Comparison of ENCODE assay signal across 8 cellular contexts in genomic region chr1:65792671-65793358, GRCh38. TPM values are rescaled to one million over a fixed set of nuclear protein-coding genes. Genes with fewer than 3 reads are reported as not detected.
A peak's percentile ranks its signal among the peaks of the same experiment; 100 is the strongest.
DNase-seq lines count a peak whose midpoint lies in the region; ATAC-seq, FAIRE-seq and TF ChIP-seq lines count a peak whose summit lies in the region.

PDE4B (plus strand) TSS chr1:65792895.

- peaks cover 8% of the 10 kb centered on the region; the same call in 1 of the 2 replicates for H3K9me3 ChIP-seq in SK-N-SH

- peaks cover 65% of the 10 kb centered on the region for H3K27me3 Mint-ChIP-seq in activated CD4-positive, alpha-beta T cell treated with anti-CD3 and anti-CD28 coated beads, Interleukin-2, amount 10 ng/mL, durations not matched to agents 7 days and 5 days

- H3K36me3 Mint-ChIP-seq in activated CD4-positive, alpha-beta T cell treated with anti-CD3 and anti-CD28 coated beads, Interleukin-2, amount 10 ng/mL, durations not matched to agents 7 days and 5 days (ENCODE audit: low read depth) = no peaks in the 10 kb centered on the region

- H3K4me1 Mint-ChIP-seq in activated CD4-positive, alpha-beta T cell treated with anti-CD3 and anti-CD28 coated beads, Interleukin-2, amount 10 ng/mL, durations not matched to agents 7 days and 5 days = peaks cover 1% of the 10 kb centered on the region

- no peak within 1 kb of the TSS for H3K4me3 Mint-ChIP-seq in activated CD4-positive, alpha-beta T cell treated with anti-CD3 and anti-CD28 coated beads, Interleukin-2, amount 10 ng/mL, durations not matched to agents 7 days and 5 days

- H3K27ac ChIP-seq in SK-N-SH (ENCODE audit: low read depth in 2 of 2, low read length in 1 of 2) = no peak within 1 kb of the TSS

- no peak for TF ChIP-seq EP300 in SK-N-SH (IDR thresholded peaks at IDR 0.05; ENCODE audit: borderline replicate concordance in 1 of 2, low read depth in 1 of 2, low read length in 1 of 2)

- H3K4me1 ChIP-seq in SK-N-SH (ENCODE audit: control insufficient read depth in 1 of 2, insufficient read depth in 2 of 2, low read depth in 1 of 2, low read length in 1 of 2) = peaks cover 0 to 14% of the 10 kb centered on the region in 2 experiments; a peak in 1 of 4 replicates

- CTCF ChIA-PET in activated CD4-positive, alpha-beta T cell treated with anti-CD3 and anti-CD28 coated beads, Interleukin-2, amount 10 ng/mL, durations not matched to agents 7 days and 5 days (lab: Charles Lee) = no interaction called here
- CTCF ChIA-PET in SK-N-SH (lab: Yijun Ruan, JAX) = interaction anchor here (1.3 to 1.8 kb wide), 2 partner anchors 105 to 731 kb away, joined by 3 to 5 read pairs; no protein-coding TSS in a partner anchor

- intact Hi-C loops in posterior cingulate gyrus (cut with DNase I) = no loop called here

- POLR2A ChIA-PET in activated CD4-positive, alpha-beta T cell treated with anti-CD3 and anti-CD28 coated beads, Interleukin-2, amount 10 ng/mL, durations not matched to agents 7 days and 5 days (lab: Charles Lee) = no interaction called here
- POLR2A ChIA-PET in SK-N-SH (lab: Yijun Ruan, JAX) = no interaction called here

- no peak for TF ChIP-seq RAD21 in SK-N-SH (IDR thresholded peaks at IDR 0.05; ENCODE audit: low read length)

- peak within 1 kb of the TSS; percentile 96 for H3K4me2 ChIP-seq in SK-N-SH

- no peaks in the 10 kb centered on the region for H3K79me2 ChIP-seq in SK-N-SH (ENCODE audit: insufficient read depth)

- no peaks in the 10 kb centered on the region for H3K36me3 ChIP-seq in SK-N-SH (replicated peaks in 1 of 2; ENCODE audit: control insufficient read depth in 1 of 2, insufficient read depth in 2 of 2, low read length in 1 of 2)

- H4K20me1 ChIP-seq in SK-N-SH (ENCODE audit: insufficient read depth) = no peaks in the 10 kb centered on the region

- H3K27ac Mint-ChIP-seq in activated CD4-positive, alpha-beta T cell treated with anti-CD3 and anti-CD28 coated beads, Interleukin-2, amount 10 ng/mL, durations not matched to agents 7 days and 5 days = no peak within 1 kb of the TSS

- peak within 1 kb of the TSS; percentile 42; the same call in 1 of the 2 replicates for H3K9ac ChIP-seq in SK-N-SH

- no peaks in the 10 kb centered on the region for H3K27me3 ChIP-seq in SK-N-SH (ENCODE audit: insufficient read depth)

- no peaks in the 10 kb centered on the region for H3K9me2 ChIP-seq in SK-N-SH

- 0% methylated on average over 15 of the region's 67 CpGs for WGBS in SK-N-SH (ENCODE audit: low lambda C conversion rate)

- H3K9me3 Mint-ChIP-seq in activated CD4-positive, alpha-beta T cell treated with anti-CD3 and anti-CD28 coated beads, Interleukin-2, amount 10 ng/mL, durations not matched to agents 7 days and 5 days = peaks cover 6% of the 10 kb centered on the region

- H3K4me3 ChIP-seq in SK-N-SH (ENCODE audit: low read depth in 2 of 2, low read length in 1 of 2) = peak within 1 kb of the TSS; percentile 51 to 70

- H2AFZ ChIP-seq in SK-N-SH (ENCODE audit: low read depth) = peak within 1 kb of the TSS; percentile 87

- no peaks in the 10 kb centered on the region for H3F3A ChIP-seq in SK-N-SH (replicated peaks; ENCODE audit: insufficient read depth)

- no peak for FAIRE-seq in D721Med (lab: Jason Lieb, UNC)

- no peak for ATAC-seq in GM18498 (IDR thresholded peaks at IDR 0.05; ENCODE audit: unreplicated experiment)

- TF ChIP-seq CTCF in SK-N-SH (IDR thresholded peaks at IDR 0.05) (no peak), D721Med (IDR thresholded peaks at IDR 0.05; ENCODE audit: insufficient read depth, missing control alignments) (no peak)

- DNase-seq in activated CD4-positive, alpha-beta T cell treated with anti-CD3 and anti-CD28 coated beads, Interleukin-2, amount 10 ng/mL, durations not matched to agents 7 days and 5 days = no peak
- DNase-seq in activated CD4-positive, alpha-beta T cell treated with anti-CD3 and anti-CD28 coated beads for 1 hour = no peak
- DNase-seq in SK-N-SH = peak; percentile 75
- peak; percentile 47 for DNase-seq in glomerular visceral epithelial cell (ENCODE audit: extremely low spot score)
- DNase-seq in posterior cingulate gyrus = peak in 8 of 10 donors; percentile 13 to 90 (median 28)
- no peak for DNase-seq in D721Med (ENCODE audit: insufficient read length, low spot score)
- no peak for DNase-seq in putamen (ENCODE audit: low spot score)

TF ChIP-seq in SK-N-SH, 30 proteins besides CTCF, POLR2A, EP300 and RAD21:
- TF ChIP-seq, protein P1, sequence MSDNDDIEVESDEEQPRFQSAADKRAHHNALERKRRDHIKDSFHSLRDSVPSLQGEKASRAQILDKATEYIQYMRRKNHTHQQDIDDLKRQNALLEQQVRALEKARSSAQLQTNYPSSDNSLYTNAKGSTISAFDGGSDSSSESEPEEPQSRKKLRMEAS (IDR thresholded peaks at IDR 0.05; ENCODE audit: low read depth) = peak; percentile 30; the same call in 1 of the 2 replicates
- no peak for TF ChIP-seq GATA2 (CRISPR knock-in tag; IDR thresholded peaks at IDR 0.05)

RNA-seq across cellular contexts. Expression of gene PDE4B, which starts in this region (rescaled TPM):
- 10 to 100 TPM; 26.5 to 27.7 TPM for total RNA-seq in activated CD4-positive, alpha-beta T cell treated with anti-CD3 and anti-CD28 coated beads, Interleukin-2, amount 10 ng/mL, durations not matched to agents 7 days and 5 days
- polyA plus RNA-seq in SK-N-SH (2012; rRNA removed) = 1.9 and 3.0 TPM in 2 replicates
- 2.2 and 2.3 TPM in 2 replicates for polyA plus RNA-seq in SK-N-SH (2012; cell fraction: cytosol; rRNA removed)
- polyA plus RNA-seq in SK-N-SH (2012; cell fraction: nucleus; rRNA removed) = 3.6 and 5.3 TPM in 2 replicates

Comparison
In these comparisons a context has a peak if more than half of its experiments do, and no peak if none do; other contexts are left out.
1. DNase-seq: peak in SK-N-SH (single experiment), glomerular visceral epithelial cell (single experiment) and posterior cingulate gyrus (8 of 10); none in activated CD4-positive, alpha-beta T cell treated with anti-CD3 and anti-CD28 coated beads, Interleukin-2, amount 10 ng/mL, durations not matched to agents 7 days and 5 days (single experiment), activated CD4-positive, alpha-beta T cell treated with anti-CD3 and anti-CD28 coated beads for 1 hour (single experiment), D721Med (single experiment) and putamen (single experiment).